ENCODE assay signal across 14 cellular contexts in genomic region chr15:44899775-44900174, GRCh38. TPM values are rescaled to one million over a fixed set of nuclear protein-coding genes. Genes with fewer than 3 reads are reported as not detected.
DNase-seq lines count a peak whose midpoint lies in the region; ATAC-seq and FAIRE-seq lines count a peak whose summit lies in the region.
"Not testable (repeated sequence)": the region's sequence is repeated elsewhere in the genome, so short reads cannot be mapped to it uniquely, and the experiment has no call there.
"Had no signal": no experiment of that assay in that cellular context is flagged by ENCODE, and none has a peak within 500 bp of the region (broad histone marks: within the 10 kb centered on the region; RNA-seq: fewer than 3 reads in every experiment).

No MANE protein-coding gene starts in this region.

- peak; percentile 42 for FAIRE-seq in GM19239 (lab: Jason Lieb, UNC)

- not testable (repeated sequence) for DNase-seq in GM19239 (ENCODE audit: insufficient read length, low spot score); activated T-helper 2 cell treated with anti-CD3 and anti-CD28 coated beads, Interferon-gamma antibody, Interleukin-2, Interleukin-4, amounts not matched to agents 10 μg/mL and 5 μg/mL and 100 μg/mL, durations not matched to agents 14 hours and 24 hours and 36 hours (ENCODE audit: low spot score); activated naive CD8-positive, alpha-beta T cell treated with anti-CD3 and anti-CD28 coated beads, Interleukin-2, amount 50 U/mL, for 24 hours
- peak; percentile 43 for DNase-seq in T-helper 2 cell treated with Interferon-gamma antibody and Interleukin-4, amounts not matched to agents 5 μg/mL and 100 μg/mL, for 36 hours (ENCODE audit: low spot score)
- peak; percentile 16 for DNase-seq in activated CD4-positive, alpha-beta T cell treated with anti-CD3 and anti-CD28 coated beads for 48 hours
- DNase-seq in activated CD8-positive, alpha-beta memory T cell treated with anti-CD3 and anti-CD28 coated beads, Interleukin-2, amount 10 ng/mL, durations not matched to agents 7 days and 5 days, result peak; percentile 48
- peak; percentile 36 for DNase-seq in stimulated activated CD8-positive, alpha-beta memory T cell treated with anti-CD3 and anti-CD28 coated beads, Interleukin-4, amount 100 ng/mL, for 48 hours
- peak in 1 of 2 donors; percentile 17 for DNase-seq in stimulated activated naive CD8-positive, alpha-beta T cell treated with anti-CD3 and anti-CD28 coated beads, Interleukin-15, amount 100 ng/mL, for 72 hours

- not testable (repeated sequence) for H3K27me3 Mint-ChIP-seq in T-helper 2 cell treated with Interferon-gamma antibody and Interleukin-4, amounts not matched to agents 5 μg/mL and 100 μg/mL, for 36 hours (ENCODE audit: low read depth); activated CD8-positive, alpha-beta memory T cell treated with anti-CD3 and anti-CD28 coated beads, Interleukin-2, amount 10 ng/mL, durations not matched to agents 7 days and 5 days; activated T-helper 2 cell treated with anti-CD3 and anti-CD28 coated beads, Interferon-gamma antibody, Interleukin-2, Interleukin-4, amounts not matched to agents 10 μg/mL and 5 μg/mL and 100 μg/mL, durations not matched to agents 14 hours and 24 hours and 36 hours (ENCODE audit: low read depth); activated naive CD8-positive, alpha-beta T cell treated with anti-CD3 and anti-CD28 coated beads, Interleukin-2, amount 50 U/mL, for 24 hours; stimulated activated naive CD8-positive, alpha-beta T cell treated with anti-CD3 and anti-CD28 coated beads, Interleukin-15, amount 100 ng/mL, for 72 hours

- not testable (repeated sequence) for H3K4me1 Mint-ChIP-seq in T-helper 2 cell treated with Interferon-gamma antibody and Interleukin-4, amounts not matched to agents 5 μg/mL and 100 μg/mL, for 36 hours (ENCODE audit: low read depth)
- H3K4me1 Mint-ChIP-seq in activated CD8-positive, alpha-beta memory T cell treated with anti-CD3 and anti-CD28 coated beads, Interleukin-2, amount 10 ng/mL, durations not matched to agents 7 days and 5 days, result peaks cover 26% of the 10 kb centered on the region
- peaks cover 21% of the 10 kb centered on the region for H3K4me1 Mint-ChIP-seq in activated T-helper 2 cell treated with anti-CD3 and anti-CD28 coated beads, Interferon-gamma antibody, Interleukin-2, Interleukin-4, amounts not matched to agents 10 μg/mL and 5 μg/mL and 100 μg/mL, durations not matched to agents 14 hours and 24 hours and 36 hours (ENCODE audit: low read depth)
- peaks cover 19% of the 10 kb centered on the region for H3K4me1 Mint-ChIP-seq in activated naive CD8-positive, alpha-beta T cell treated with anti-CD3 and anti-CD28 coated beads, Interleukin-2, amount 50 U/mL, for 24 hours
- peaks cover 12% of the 10 kb centered on the region for H3K4me1 Mint-ChIP-seq in stimulated activated naive CD8-positive, alpha-beta T cell treated with anti-CD3 and anti-CD28 coated beads, Interleukin-15, amount 100 ng/mL, for 72 hours

- ATAC-seq in activated CD8-positive, alpha-beta memory T cell treated with anti-CD3 and anti-CD28 coated beads, Interleukin-2, amount 10 ng/mL, durations not matched to agents 7 days and 5 days, result peak; percentile 86
- ATAC-seq in activated naive CD8-positive, alpha-beta T cell treated with anti-CD3 and anti-CD28 coated beads, Interleukin-2, amount 50 U/mL, for 24 hours, result peak; percentile 95
- ATAC-seq in stimulated activated naive CD8-positive, alpha-beta T cell treated with anti-CD3 and anti-CD28 coated beads, Interleukin-15, amount 100 ng/mL, for 72 hours, result peak; percentile 99

- H3K9me3 Mint-ChIP-seq in T-helper 2 cell treated with Interferon-gamma antibody and Interleukin-4, amounts not matched to agents 5 μg/mL and 100 μg/mL, for 36 hours; activated CD8-positive, alpha-beta memory T cell treated with anti-CD3 and anti-CD28 coated beads, Interleukin-2, amount 10 ng/mL, durations not matched to agents 7 days and 5 days (ENCODE audit: low read depth); activated T-helper 2 cell treated with anti-CD3 and anti-CD28 coated beads, Interferon-gamma antibody, Interleukin-2, Interleukin-4, amounts not matched to agents 10 μg/mL and 5 μg/mL and 100 μg/mL, durations not matched to agents 14 hours and 24 hours and 36 hours; activated naive CD8-positive, alpha-beta T cell treated with anti-CD3 and anti-CD28 coated beads, Interleukin-2, amount 50 U/mL, for 24 hours; stimulated activated naive CD8-positive, alpha-beta T cell treated with anti-CD3 and anti-CD28 coated beads, Interleukin-15, amount 100 ng/mL, for 72 hours: not testable (repeated sequence)

- not testable (repeated sequence) for H3K4me3 Mint-ChIP-seq in T-helper 2 cell treated with Interferon-gamma antibody and Interleukin-4, amounts not matched to agents 5 μg/mL and 100 μg/mL, for 36 hours; activated CD8-positive, alpha-beta memory T cell treated with anti-CD3 and anti-CD28 coated beads, Interleukin-2, amount 10 ng/mL, durations not matched to agents 7 days and 5 days; activated T-helper 2 cell treated with anti-CD3 and anti-CD28 coated beads, Interferon-gamma antibody, Interleukin-2, Interleukin-4, amounts not matched to agents 10 μg/mL and 5 μg/mL and 100 μg/mL, durations not matched to agents 14 hours and 24 hours and 36 hours (ENCODE audit: low read depth); activated naive CD8-positive, alpha-beta T cell treated with anti-CD3 and anti-CD28 coated beads, Interleukin-2, amount 50 U/mL, for 24 hours; stimulated activated naive CD8-positive, alpha-beta T cell treated with anti-CD3 and anti-CD28 coated beads, Interleukin-15, amount 100 ng/mL, for 72 hours

- not testable (repeated sequence) for H3K27ac Mint-ChIP-seq in T-helper 2 cell treated with Interferon-gamma antibody and Interleukin-4, amounts not matched to agents 5 μg/mL and 100 μg/mL, for 36 hours; activated CD8-positive, alpha-beta memory T cell treated with anti-CD3 and anti-CD28 coated beads, Interleukin-2, amount 10 ng/mL, durations not matched to agents 7 days and 5 days; activated naive CD8-positive, alpha-beta T cell treated with anti-CD3 and anti-CD28 coated beads, Interleukin-2, amount 50 U/mL, for 24 hours; stimulated activated naive CD8-positive, alpha-beta T cell treated with anti-CD3 and anti-CD28 coated beads, Interleukin-15, amount 100 ng/mL, for 72 hours
- H3K27ac Mint-ChIP-seq in activated T-helper 2 cell treated with anti-CD3 and anti-CD28 coated beads, Interferon-gamma antibody, Interleukin-2, Interleukin-4, amounts not matched to agents 10 μg/mL and 5 μg/mL and 100 μg/mL, durations not matched to agents 14 hours and 24 hours and 36 hours, result peak overlapping the region; percentile 72

- CTCF ChIA-PET in activated CD8-positive, alpha-beta memory T cell treated with anti-CD3 and anti-CD28 coated beads, Interleukin-2, amount 10 ng/mL, durations not matched to agents 7 days and 5 days (lab: Charles Lee), result not testable (repeated sequence)

- intact Hi-C loops in activated T-helper 2 cell treated with anti-CD3 and anti-CD28 coated beads, Interferon-gamma antibody, Interleukin-2, Interleukin-4, amounts not matched to agents 10 μg/mL and 5 μg/mL and 100 μg/mL, durations not matched to agents 14 hours and 24 hours and 36 hours (cut with micrococcal nuclease), result not testable (repeated sequence)

- H3K36me3 Mint-ChIP-seq in T-helper 2 cell treated with Interferon-gamma antibody and Interleukin-4, amounts not matched to agents 5 μg/mL and 100 μg/mL, for 36 hours (ENCODE audit: low read depth); activated CD8-positive, alpha-beta memory T cell treated with anti-CD3 and anti-CD28 coated beads, Interleukin-2, amount 10 ng/mL, durations not matched to agents 7 days and 5 days; activated T-helper 2 cell treated with anti-CD3 and anti-CD28 coated beads, Interferon-gamma antibody, Interleukin-2, Interleukin-4, amounts not matched to agents 10 μg/mL and 5 μg/mL and 100 μg/mL, durations not matched to agents 14 hours and 24 hours and 36 hours (ENCODE audit: low read depth); activated naive CD8-positive, alpha-beta T cell treated with anti-CD3 and anti-CD28 coated beads, Interleukin-2, amount 50 U/mL, for 24 hours (ENCODE audit: low read depth): not testable (repeated sequence)

RNA-seq across cellular contexts. Expression of gene TERB2, which starts 56.7 kb away (rescaled TPM):
- total RNA-seq in activated CD8-positive, alpha-beta memory T cell treated with anti-CD3 and anti-CD28 coated beads, Interleukin-2, amount 10 ng/mL, durations not matched to agents 7 days and 5 days, result not detected
- total RNA-seq in activated T-helper 2 cell treated with anti-CD3 and anti-CD28 coated beads, Interferon-gamma antibody, Interleukin-2, Interleukin-4, amounts not matched to agents 10 μg/mL and 5 μg/mL and 100 μg/mL, durations not matched to agents 14 hours and 24 hours and 36 hours, result not detected in 2 replicates
- total RNA-seq: A673; Calu3; CD8-positive, alpha-beta T cell; H1; H9; HT-29 had no signal
